1 cellular context compared by ENCODE assay signal in the genomic region with DNA sequence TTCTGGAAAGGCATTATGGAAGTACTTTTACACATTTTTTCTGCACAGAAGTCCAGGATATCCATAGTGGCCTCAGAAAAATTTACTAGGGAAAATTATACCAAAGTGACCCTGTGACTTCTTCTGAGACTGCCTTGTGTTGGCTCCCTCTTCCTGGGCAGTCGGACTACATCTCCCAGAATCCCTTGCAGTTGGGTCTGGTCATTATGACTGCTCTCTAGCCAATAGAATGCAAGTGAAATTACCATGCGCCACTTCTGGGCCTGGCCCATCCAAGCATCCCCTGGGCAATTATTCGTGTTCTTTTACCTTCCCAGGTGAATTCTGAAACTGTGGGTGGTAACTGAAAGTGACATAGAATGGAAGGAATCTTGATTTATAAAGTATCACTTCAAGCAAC.
A peak's percentile ranks its signal among the peaks of the same experiment; 100 is the strongest.
TF ChIP-seq lines count a peak whose summit lies in the region.

No MANE protein-coding gene starts in this region.

TF ChIP-seq in K562, 482 proteins besides CTCF, POLR2A, EP300 and RAD21 (continued from another document and continues in another):
- TF ChIP-seq MBD2 (IDR thresholded peaks at IDR 0.05; ENCODE audit: borderline replicate concordance, low read depth) (peak; percentile 85), NFIX (CRISPR knock-in tag; IDR thresholded peaks at IDR 0.05; ENCODE audit: low read depth) (no peak), RAD51 (IDR thresholded peaks at IDR 0.05; ENCODE audit: borderline replicate concordance, low read depth) (peak; percentile 91), SIX5 (IDR thresholded peaks at IDR 0.05; ENCODE audit: borderline replicate concordance in 1 of 2, insufficient read depth in 1 of 2, low read depth in 1 of 2, low read length in 2 of 2) (peak; percentile 81 to 82), RFX5 (IDR thresholded peaks at IDR 0.05; ENCODE audit: low read depth, low read length) (no peak), E2F3 (CRISPR knock-in tag; IDR thresholded peaks at IDR 0.05) (no peak), TFAM (CRISPR knock-in tag; conservative IDR thresholded peaks at IDR 0.05) (no peak), FOS (IDR thresholded peaks at IDR 0.05; ENCODE audit: extremely low read depth, insufficient read length) (peak; percentile 91), CBFA2T2 (conservative IDR thresholded peaks at IDR 0.05) (peak; percentile 54), CREM (IDR thresholded peaks at IDR 0.05; ENCODE audit: low read depth) (0 out of 2 replicates have a peak, but pooled peaks have one; percentile 31), ZFPM2 (CRISPR knock-in tag; IDR thresholded peaks at IDR 0.05) (no peak), CBX3 (IDR thresholded peaks at IDR 0.05; ENCODE audit: borderline replicate concordance in 1 of 2, low read length in 2 of 2) (no peak), TEAD4 (IDR thresholded peaks at IDR 0.05; ENCODE audit: low read length) (no peak), TEAD4 (CRISPR knock-in tag; IDR thresholded peaks at IDR 0.05; ENCODE audit: borderline replicate concordance) (no peak), HCFC1 (IDR thresholded peaks at IDR 0.05; ENCODE audit: low read depth, low read length) (peak; percentile 92), ATF1 (CRISPR knock-in tag; IDR thresholded peaks at IDR 0.05) (no peak), ATF1 (tag; IDR thresholded peaks at IDR 0.05) (peak; percentile 31; the same call in 1 of the 2 replicates), TGIF2 (CRISPR knock-in tag; IDR thresholded peaks at IDR 0.05) (no peak), RFX1 (IDR thresholded peaks at IDR 0.05) (no peak)
- TF ChIP-seq, protein P1, sequence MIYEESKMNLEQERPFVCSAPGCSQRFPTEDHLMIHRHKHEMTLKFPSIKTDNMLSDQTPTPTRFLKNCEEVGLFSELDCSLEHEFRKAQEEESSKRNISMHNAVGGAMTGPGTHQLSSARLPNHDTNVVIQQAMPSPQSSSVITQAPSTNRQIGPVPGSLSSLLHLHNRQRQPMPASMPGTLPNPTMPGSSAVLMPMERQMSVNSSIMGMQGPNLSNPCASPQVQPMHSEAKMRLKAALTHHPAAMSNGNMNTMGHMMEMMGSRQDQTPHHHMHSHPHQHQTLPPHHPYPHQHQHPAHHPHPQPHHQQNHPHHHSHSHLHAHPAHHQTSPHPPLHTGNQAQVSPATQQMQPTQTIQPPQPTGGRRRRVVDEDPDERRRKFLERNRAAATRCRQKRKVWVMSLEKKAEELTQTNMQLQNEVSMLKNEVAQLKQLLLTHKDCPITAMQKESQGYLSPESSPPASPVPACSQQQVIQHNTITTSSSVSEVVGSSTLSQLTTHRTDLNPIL (CRISPR knock-in tag; IDR thresholded peaks at IDR 0.05) = no peak
- TF ChIP-seq, protein P2, sequence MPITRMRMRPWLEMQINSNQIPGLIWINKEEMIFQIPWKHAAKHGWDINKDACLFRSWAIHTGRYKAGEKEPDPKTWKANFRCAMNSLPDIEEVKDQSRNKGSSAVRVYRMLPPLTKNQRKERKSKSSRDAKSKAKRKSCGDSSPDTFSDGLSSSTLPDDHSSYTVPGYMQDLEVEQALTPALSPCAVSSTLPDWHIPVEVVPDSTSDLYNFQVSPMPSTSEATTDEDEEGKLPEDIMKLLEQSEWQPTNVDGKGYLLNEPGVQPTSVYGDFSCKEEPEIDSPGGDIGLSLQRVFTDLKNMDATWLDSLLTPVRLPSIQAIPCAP (CRISPR knock-in tag; IDR thresholded peaks at IDR 0.05; ENCODE audit: borderline replicate concordance) = no peak
- TF ChIP-seq, protein P3, sequence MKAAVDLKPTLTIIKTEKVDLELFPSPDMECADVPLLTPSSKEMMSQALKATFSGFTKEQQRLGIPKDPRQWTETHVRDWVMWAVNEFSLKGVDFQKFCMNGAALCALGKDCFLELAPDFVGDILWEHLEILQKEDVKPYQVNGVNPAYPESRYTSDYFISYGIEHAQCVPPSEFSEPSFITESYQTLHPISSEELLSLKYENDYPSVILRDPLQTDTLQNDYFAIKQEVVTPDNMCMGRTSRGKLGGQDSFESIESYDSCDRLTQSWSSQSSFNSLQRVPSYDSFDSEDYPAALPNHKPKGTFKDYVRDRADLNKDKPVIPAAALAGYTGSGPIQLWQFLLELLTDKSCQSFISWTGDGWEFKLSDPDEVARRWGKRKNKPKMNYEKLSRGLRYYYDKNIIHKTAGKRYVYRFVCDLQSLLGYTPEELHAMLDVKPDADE (conservative IDR thresholded peaks at IDR 0.05; ENCODE audit: control insufficient read depth, low read depth, low read length) = no peak; the same call in 1 of the 2 replicates
- TF ChIP-seq, protein P4, sequence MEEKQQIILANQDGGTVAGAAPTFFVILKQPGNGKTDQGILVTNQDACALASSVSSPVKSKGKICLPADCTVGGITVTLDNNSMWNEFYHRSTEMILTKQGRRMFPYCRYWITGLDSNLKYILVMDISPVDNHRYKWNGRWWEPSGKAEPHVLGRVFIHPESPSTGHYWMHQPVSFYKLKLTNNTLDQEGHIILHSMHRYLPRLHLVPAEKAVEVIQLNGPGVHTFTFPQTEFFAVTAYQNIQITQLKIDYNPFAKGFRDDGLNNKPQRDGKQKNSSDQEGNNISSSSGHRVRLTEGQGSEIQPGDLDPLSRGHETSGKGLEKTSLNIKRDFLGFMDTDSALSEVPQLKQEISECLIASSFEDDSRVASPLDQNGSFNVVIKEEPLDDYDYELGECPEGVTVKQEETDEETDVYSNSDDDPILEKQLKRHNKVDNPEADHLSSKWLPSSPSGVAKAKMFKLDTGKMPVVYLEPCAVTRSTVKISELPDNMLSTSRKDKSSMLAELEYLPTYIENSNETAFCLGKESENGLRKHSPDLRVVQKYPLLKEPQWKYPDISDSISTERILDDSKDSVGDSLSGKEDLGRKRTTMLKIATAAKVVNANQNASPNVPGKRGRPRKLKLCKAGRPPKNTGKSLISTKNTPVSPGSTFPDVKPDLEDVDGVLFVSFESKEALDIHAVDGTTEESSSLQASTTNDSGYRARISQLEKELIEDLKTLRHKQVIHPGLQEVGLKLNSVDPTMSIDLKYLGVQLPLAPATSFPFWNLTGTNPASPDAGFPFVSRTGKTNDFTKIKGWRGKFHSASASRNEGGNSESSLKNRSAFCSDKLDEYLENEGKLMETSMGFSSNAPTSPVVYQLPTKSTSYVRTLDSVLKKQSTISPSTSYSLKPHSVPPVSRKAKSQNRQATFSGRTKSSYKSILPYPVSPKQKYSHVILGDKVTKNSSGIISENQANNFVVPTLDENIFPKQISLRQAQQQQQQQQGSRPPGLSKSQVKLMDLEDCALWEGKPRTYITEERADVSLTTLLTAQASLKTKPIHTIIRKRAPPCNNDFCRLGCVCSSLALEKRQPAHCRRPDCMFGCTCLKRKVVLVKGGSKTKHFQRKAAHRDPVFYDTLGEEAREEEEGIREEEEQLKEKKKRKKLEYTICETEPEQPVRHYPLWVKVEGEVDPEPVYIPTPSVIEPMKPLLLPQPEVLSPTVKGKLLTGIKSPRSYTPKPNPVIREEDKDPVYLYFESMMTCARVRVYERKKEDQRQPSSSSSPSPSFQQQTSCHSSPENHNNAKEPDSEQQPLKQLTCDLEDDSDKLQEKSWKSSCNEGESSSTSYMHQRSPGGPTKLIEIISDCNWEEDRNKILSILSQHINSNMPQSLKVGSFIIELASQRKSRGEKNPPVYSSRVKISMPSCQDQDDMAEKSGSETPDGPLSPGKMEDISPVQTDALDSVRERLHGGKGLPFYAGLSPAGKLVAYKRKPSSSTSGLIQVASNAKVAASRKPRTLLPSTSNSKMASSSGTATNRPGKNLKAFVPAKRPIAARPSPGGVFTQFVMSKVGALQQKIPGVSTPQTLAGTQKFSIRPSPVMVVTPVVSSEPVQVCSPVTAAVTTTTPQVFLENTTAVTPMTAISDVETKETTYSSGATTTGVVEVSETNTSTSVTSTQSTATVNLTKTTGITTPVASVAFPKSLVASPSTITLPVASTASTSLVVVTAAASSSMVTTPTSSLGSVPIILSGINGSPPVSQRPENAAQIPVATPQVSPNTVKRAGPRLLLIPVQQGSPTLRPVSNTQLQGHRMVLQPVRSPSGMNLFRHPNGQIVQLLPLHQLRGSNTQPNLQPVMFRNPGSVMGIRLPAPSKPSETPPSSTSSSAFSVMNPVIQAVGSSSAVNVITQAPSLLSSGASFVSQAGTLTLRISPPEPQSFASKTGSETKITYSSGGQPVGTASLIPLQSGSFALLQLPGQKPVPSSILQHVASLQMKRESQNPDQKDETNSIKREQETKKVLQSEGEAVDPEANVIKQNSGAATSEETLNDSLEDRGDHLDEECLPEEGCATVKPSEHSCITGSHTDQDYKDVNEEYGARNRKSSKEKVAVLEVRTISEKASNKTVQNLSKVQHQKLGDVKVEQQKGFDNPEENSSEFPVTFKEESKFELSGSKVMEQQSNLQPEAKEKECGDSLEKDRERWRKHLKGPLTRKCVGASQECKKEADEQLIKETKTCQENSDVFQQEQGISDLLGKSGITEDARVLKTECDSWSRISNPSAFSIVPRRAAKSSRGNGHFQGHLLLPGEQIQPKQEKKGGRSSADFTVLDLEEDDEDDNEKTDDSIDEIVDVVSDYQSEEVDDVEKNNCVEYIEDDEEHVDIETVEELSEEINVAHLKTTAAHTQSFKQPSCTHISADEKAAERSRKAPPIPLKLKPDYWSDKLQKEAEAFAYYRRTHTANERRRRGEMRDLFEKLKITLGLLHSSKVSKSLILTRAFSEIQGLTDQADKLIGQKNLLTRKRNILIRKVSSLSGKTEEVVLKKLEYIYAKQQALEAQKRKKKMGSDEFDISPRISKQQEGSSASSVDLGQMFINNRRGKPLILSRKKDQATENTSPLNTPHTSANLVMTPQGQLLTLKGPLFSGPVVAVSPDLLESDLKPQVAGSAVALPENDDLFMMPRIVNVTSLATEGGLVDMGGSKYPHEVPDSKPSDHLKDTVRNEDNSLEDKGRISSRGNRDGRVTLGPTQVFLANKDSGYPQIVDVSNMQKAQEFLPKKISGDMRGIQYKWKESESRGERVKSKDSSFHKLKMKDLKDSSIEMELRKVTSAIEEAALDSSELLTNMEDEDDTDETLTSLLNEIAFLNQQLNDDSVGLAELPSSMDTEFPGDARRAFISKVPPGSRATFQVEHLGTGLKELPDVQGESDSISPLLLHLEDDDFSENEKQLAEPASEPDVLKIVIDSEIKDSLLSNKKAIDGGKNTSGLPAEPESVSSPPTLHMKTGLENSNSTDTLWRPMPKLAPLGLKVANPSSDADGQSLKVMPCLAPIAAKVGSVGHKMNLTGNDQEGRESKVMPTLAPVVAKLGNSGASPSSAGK (IDR thresholded peaks at IDR 0.05) = no peak
- TF ChIP-seq, protein P5, sequence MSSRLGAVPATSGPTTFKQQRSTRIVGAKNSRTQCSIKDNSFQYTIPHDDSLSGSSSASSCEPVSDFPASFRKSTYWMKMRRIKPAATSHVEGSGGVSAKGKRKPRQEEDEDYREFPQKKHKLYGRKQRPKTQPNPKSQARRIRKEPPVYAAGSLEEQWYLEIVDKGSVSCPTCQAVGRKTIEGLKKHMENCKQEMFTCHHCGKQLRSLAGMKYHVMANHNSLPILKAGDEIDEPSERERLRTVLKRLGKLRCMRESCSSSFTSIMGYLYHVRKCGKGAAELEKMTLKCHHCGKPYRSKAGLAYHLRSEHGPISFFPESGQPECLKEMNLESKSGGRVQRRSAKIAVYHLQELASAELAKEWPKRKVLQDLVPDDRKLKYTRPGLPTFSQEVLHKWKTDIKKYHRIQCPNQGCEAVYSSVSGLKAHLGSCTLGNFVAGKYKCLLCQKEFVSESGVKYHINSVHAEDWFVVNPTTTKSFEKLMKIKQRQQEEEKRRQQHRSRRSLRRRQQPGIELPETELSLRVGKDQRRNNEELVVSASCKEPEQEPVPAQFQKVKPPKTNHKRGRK (tag; IDR thresholded peaks at IDR 0.05) = no peak
- TF ChIP-seq, protein P6, sequence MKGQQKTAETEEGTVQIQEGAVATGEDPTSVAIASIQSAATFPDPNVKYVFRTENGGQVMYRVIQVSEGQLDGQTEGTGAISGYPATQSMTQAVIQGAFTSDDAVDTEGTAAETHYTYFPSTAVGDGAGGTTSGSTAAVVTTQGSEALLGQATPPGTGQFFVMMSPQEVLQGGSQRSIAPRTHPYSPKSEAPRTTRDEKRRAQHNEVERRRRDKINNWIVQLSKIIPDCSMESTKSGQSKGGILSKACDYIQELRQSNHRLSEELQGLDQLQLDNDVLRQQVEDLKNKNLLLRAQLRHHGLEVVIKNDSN (CRISPR knock-in tag; IDR thresholded peaks at IDR 0.05) = peak; percentile 89
- TF ChIP-seq, protein P7, sequence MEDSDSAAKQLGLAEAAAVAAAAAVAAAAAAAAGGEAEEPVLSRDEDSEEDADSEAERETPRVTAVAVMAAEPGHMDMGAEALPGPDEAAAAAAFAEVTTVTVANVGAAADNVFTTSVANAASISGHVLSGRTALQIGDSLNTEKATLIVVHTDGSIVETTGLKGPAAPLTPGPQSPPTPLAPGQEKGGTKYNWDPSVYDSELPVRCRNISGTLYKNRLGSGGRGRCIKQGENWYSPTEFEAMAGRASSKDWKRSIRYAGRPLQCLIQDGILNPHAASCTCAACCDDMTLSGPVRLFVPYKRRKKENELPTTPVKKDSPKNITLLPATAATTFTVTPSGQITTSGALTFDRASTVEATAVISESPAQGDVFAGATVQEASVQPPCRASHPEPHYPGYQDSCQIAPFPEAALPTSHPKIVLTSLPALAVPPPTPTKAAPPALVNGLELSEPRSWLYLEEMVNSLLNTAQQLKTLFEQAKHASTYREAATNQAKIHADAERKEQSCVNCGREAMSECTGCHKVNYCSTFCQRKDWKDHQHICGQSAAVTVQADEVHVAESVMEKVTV (CRISPR knock-in tag; IDR thresholded peaks at IDR 0.05) = no peak
- TF ChIP-seq, protein P8, sequence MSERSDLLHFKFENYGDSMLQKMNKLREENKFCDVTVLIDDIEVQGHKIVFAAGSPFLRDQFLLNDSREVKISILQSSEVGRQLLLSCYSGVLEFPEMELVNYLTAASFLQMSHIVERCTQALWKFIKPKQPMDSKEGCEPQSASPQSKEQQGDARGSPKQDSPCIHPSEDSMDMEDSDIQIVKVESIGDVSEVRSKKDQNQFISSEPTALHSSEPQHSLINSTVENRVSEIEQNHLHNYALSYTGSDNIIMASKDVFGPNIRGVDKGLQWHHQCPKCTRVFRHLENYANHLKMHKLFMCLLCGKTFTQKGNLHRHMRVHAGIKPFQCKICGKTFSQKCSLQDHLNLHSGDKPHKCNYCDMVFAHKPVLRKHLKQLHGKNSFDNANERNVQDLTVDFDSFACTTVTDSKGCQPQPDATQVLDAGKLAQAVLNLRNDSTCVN (CRISPR knock-in tag; IDR thresholded peaks at IDR 0.05) = no peak
- TF ChIP-seq, protein P9, sequence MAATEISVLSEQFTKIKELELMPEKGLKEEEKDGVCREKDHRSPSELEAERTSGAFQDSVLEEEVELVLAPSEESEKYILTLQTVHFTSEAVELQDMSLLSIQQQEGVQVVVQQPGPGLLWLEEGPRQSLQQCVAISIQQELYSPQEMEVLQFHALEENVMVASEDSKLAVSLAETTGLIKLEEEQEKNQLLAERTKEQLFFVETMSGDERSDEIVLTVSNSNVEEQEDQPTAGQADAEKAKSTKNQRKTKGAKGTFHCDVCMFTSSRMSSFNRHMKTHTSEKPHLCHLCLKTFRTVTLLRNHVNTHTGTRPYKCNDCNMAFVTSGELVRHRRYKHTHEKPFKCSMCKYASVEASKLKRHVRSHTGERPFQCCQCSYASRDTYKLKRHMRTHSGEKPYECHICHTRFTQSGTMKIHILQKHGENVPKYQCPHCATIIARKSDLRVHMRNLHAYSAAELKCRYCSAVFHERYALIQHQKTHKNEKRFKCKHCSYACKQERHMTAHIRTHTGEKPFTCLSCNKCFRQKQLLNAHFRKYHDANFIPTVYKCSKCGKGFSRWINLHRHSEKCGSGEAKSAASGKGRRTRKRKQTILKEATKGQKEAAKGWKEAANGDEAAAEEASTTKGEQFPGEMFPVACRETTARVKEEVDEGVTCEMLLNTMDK (IDR thresholded peaks at IDR 0.05; ENCODE audit: borderline replicate concordance, insufficient read depth, low read depth, low read length, poor library complexity, severe bottlenecking) = peak; percentile 60
- TF ChIP-seq, protein P10, sequence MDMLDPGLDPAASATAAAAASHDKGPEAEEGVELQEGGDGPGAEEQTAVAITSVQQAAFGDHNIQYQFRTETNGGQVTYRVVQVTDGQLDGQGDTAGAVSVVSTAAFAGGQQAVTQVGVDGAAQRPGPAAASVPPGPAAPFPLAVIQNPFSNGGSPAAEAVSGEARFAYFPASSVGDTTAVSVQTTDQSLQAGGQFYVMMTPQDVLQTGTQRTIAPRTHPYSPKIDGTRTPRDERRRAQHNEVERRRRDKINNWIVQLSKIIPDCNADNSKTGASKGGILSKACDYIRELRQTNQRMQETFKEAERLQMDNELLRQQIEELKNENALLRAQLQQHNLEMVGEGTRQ (CRISPR knock-in tag; IDR thresholded peaks at IDR 0.05) = peak; percentile 96
